Comparison of ENCODE assay signal across 8 cellular contexts in the genomic region with DNA sequence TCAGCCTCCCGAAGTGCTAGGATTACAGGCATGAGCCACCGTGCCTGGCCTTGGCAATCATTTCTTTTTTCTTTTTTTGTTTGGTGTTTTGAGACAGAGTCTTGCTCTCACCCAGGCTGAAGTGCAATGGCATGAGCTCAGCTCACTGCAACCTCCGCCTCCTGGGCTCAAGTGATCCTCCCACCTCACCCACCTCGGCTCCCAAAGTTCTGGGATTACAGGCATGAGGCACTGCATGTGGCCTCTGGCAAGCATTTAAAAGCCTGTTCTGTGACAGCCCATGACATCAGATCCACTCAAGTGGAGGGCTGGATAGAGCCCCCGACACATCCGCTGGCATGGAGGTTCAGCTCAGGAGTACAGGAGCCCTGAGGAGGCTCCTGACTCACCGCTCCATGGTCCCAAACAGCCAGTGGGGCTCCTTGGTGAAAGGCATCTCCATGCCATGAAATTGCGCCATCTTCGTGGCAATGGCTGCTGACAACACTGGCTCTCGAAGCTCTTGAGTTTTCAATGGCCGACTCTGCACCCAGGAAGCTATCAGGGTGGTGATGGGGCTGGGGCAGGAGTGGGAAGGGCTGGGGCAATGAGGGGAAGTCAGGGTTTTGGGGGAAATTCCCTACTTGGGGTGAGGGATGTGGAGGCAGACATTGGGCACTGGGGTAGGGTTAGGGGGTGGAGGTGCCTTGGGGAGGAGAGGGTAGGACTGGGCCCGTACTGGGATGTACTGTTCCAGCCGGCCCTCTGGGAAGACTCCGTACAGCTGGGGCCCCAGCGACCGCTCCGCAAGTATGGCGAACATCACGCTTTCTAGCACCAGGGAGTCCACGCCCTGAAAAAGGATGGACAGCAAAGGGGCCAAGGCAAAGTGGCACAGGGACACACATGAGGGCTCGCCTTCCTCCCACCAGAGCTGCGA. TPM values are rescaled to one million over a fixed set of nuclear protein-coding genes. Genes with fewer than 3 reads are reported as not detected.
DNase-seq lines count a peak whose midpoint lies in the region; ATAC-seq and TF ChIP-seq lines count a peak whose summit lies in the region.

No MANE protein-coding gene starts in this region.

- H3K27ac ChIP-seq in CD4-positive, alpha-beta T cell (ENCODE audit: low read depth, low read length): no peak overlapping the region
- H3K27ac ChIP-seq in OCI-LY7 (ENCODE audit: low read depth, low read length, poor library complexity, severe bottlenecking) (peak overlapping the region; percentile 80), neutrophil (peak overlapping the region; percentile 98)

- intact Hi-C loops in CD4-positive, alpha-beta T cell (cut with DNase I, micrococcal nuclease): loop anchor here in 1 of 2 experiments (5.0 kb wide), 2 partner anchors 34 to 54 kb away; a partner anchor contains a TSS
- intact Hi-C loops in OCI-LY7 (cut with micrococcal nuclease; ENCODE audit: unreplicated experiment): loop anchor here (5.0 kb wide), 1 partner anchor 329 kb away; a partner anchor contains a TSS

- H3K27me3 ChIP-seq in CD4-positive, alpha-beta T cell (ENCODE audit: control insufficient read depth, insufficient read depth, low read length): no peaks in the 10 kb centered on the region
- H3K27me3 ChIP-seq in neutrophil: peaks cover 18% of the 10 kb centered on the region

- 0 out of 2 replicates have a peak, but pooled peaks cover 7% of the 10 kb centered on the region for H4K20me1 ChIP-seq in OCI-LY7 (ENCODE audit: insufficient read depth, low read length)

- peak overlapping the region; percentile 84 for H3K4me3 Mint-ChIP-seq in CD4-positive, alpha-beta T cell
- peak overlapping the region; percentile 91 for H3K4me3 Mint-ChIP-seq in endothelial cell (ENCODE audit: unreplicated experiment)

- H3K36me3 ChIP-seq in OCI-LY7 (ENCODE audit: insufficient read depth, low read length) (peaks cover 52% of the 10 kb centered on the region), neutrophil (peaks cover 36% of the 10 kb centered on the region)

- H3K27me3 Mint-ChIP-seq in CD4-positive, alpha-beta T cell: no peaks in the 10 kb centered on the region
- H3K27me3 Mint-ChIP-seq in endothelial cell (ENCODE audit: unreplicated experiment): peaks cover 9% of the 10 kb centered on the region

- H3K36me3 Mint-ChIP-seq in CD4-positive, alpha-beta T cell (ENCODE audit: low read depth): peaks cover 28% of the 10 kb centered on the region
- H3K36me3 Mint-ChIP-seq in endothelial cell (ENCODE audit: low read depth, unreplicated experiment): peaks cover 10% of the 10 kb centered on the region

- peak overlapping the region; percentile 98 for H3K27ac Mint-ChIP-seq in CD4-positive, alpha-beta T cell
- H3K27ac Mint-ChIP-seq in endothelial cell (ENCODE audit: unreplicated experiment): no peak overlapping the region

- H3K4me1 Mint-ChIP-seq in CD4-positive, alpha-beta T cell (ENCODE audit: low read depth): peaks cover 35% of the 10 kb centered on the region
- peaks cover 7% of the 10 kb centered on the region for H3K4me1 Mint-ChIP-seq in endothelial cell (ENCODE audit: unreplicated experiment)

- no peak overlapping the region for H2AFZ ChIP-seq in OCI-LY7 (ENCODE audit: low read length)

- no peaks in the 10 kb centered on the region for H3K9me3 Mint-ChIP-seq in CD4-positive, alpha-beta T cell
- H3K9me3 Mint-ChIP-seq in endothelial cell (ENCODE audit: unreplicated experiment): no peaks in the 10 kb centered on the region

- DNase-seq in CD4-positive, alpha-beta T cell: peak in 1 of 10 experiments; percentile 29
- no peak for DNase-seq in OCI-LY7 (ENCODE audit: low spot score)
- DNase-seq in endothelial cell (ENCODE audit: low spot score): no peak
- no peak for DNase-seq in NCI-H510A (lab: John Stamatoyannopoulos, UW)
- DNase-seq in activated gamma-delta T cell treated with Interleukin-2 at 50 U/mL for 16 hours: no peak
- no peak for DNase-seq in T-helper 9 cell

- peak overlapping the region; percentile 94 for H3K4me2 ChIP-seq in OCI-LY7 (ENCODE audit: low read length)

- TSS peak; percentile 73 for BruUV-seq in OCI-LY7 (replicated peaks; lab: Mats Ljungman, UMichigan)

- CTCF ChIA-PET in CD4-positive, alpha-beta T cell (lab: Charles Lee): interaction anchor here (1.4 kb wide), 1 partner anchor 18 kb away, joined by 5 read pairs; a partner anchor contains a TSS
- CTCF ChIA-PET in OCI-LY7 (lab: Charles Lee; ENCODE audit: unreplicated experiment): no interaction called here

- no peak for TF ChIP-seq CTCF in CD4-positive, alpha-beta T cell (IDR thresholded peaks at IDR 0.05)
- TF ChIP-seq CTCF in OCI-LY7 (conservative IDR thresholded peaks at IDR 0.05; ENCODE audit: low read length): no peak
- no peak for TF ChIP-seq CTCF in endothelial cell (IDR thresholded peaks at IDR 0.05; ENCODE audit: unreplicated experiment)
- no peak for TF ChIP-seq CTCF in neutrophil (IDR thresholded peaks at IDR 0.05)

- POLR2A ChIA-PET in CD4-positive, alpha-beta T cell (lab: Charles Lee): interaction anchor here (1.2 to 2.6 kb wide), 8 partner anchors 18 to 111 kb away, joined by 3 to 59 read pairs (median 20); a partner anchor contains a TSS
- POLR2A ChIA-PET in OCI-LY7 (lab: Charles Lee): interaction anchor here (1.2 kb wide), 2 partner anchors 41 to 264 kb away, joined by 3 to 5 read pairs; no protein-coding TSS in a partner anchor

- H3K4me3 ChIP-seq in OCI-LY7 (ENCODE audit: low read depth, low read length, poor library complexity, severe bottlenecking) (peak overlapping the region; percentile 95), neutrophil (ENCODE audit: low read depth in 1 of 2, low read length in 1 of 2) (peak overlapping the region; percentile 94 to 99)

- peaks cover 20% of the 10 kb centered on the region for H3K79me2 ChIP-seq in OCI-LY7 (ENCODE audit: insufficient read depth, low read depth, low read length)

- H3K4me1 ChIP-seq in OCI-LY7 (ENCODE audit: insufficient read depth, low read length, poor library complexity, severe bottlenecking): peaks cover 15% of the 10 kb centered on the region
- peaks cover 19% of the 10 kb centered on the region in 2 experiments for H3K4me1 ChIP-seq in neutrophil (ENCODE audit: control insufficient read depth in 1 of 2, insufficient read depth in 1 of 2, low read depth in 1 of 2, low read length in 1 of 2)

- no peak for ATAC-seq in CD4-positive, alpha-beta T cell (ENCODE audit: poor library complexity)
- ATAC-seq in GM18873 (IDR thresholded peaks at IDR 0.05; ENCODE audit: low FRiP score, unreplicated experiment): no peak

- H3K9me3 ChIP-seq in CD4-positive, alpha-beta T cell (ENCODE audit: control insufficient read depth, low read length): no peaks in the 10 kb centered on the region
- no peaks in the 10 kb centered on the region for H3K9me3 ChIP-seq in OCI-LY7 (ENCODE audit: low read length)
- H3K9me3 ChIP-seq in neutrophil: no peaks in the 10 kb centered on the region

- no peaks in the 10 kb centered on the region for H3K9me2 ChIP-seq in OCI-LY7 (ENCODE audit: insufficient read depth, low read length)

RNA-seq across cellular contexts. Expression of a gene that starts 1.4 kb away (rescaled TPM):
- total RNA-seq in CD4-positive, alpha-beta T cell: 100 to 1,000 TPM; 152 to 156 TPM
- total RNA-seq in OCI-LY7 (2014; rRNA removed; shearing (Covaris generic)): 83.8 and 85.8 TPM in 2 replicates
- total RNA-seq in OCI-LY7 (2022): 100 and 110 TPM in 2 replicates
- total RNA-seq in endothelial cell (ENCODE audit: unreplicated experiment): 94.6 TPM

RNA-seq across cellular contexts. Expression of a gene that starts 3.1 kb away (rescaled TPM):
- total RNA-seq in CD4-positive, alpha-beta T cell: 10 to 100 TPM; 59.1 to 68.3 TPM
- total RNA-seq in OCI-LY7 (2014; rRNA removed; shearing (Covaris generic)): 92.6 and 101 TPM in 2 replicates
- total RNA-seq in OCI-LY7 (2022) (138 and 162 TPM in 2 replicates), endothelial cell (ENCODE audit: unreplicated experiment) (89.0 TPM)

RNA-seq across cellular contexts. Expression of a gene that starts 18.6 kb away (rescaled TPM):
- not detected for total RNA-seq in CD4-positive, alpha-beta T cell
- total RNA-seq in OCI-LY7 (2014; rRNA removed; shearing (Covaris generic)): not detected in 2 replicates
- total RNA-seq in OCI-LY7 (2022) (not detected in 2 replicates), endothelial cell (ENCODE audit: unreplicated experiment) (not detected)

RNA-seq across cellular contexts. Expression of a gene that starts 19.3 kb away (rescaled TPM):
- under 1 TPM; 0.31 to 0.52 TPM for total RNA-seq in CD4-positive, alpha-beta T cell
- total RNA-seq in OCI-LY7 (2014; rRNA removed; shearing (Covaris generic)): 0.54 and 0.62 TPM in 2 replicates
- total RNA-seq in OCI-LY7 (2022) (1.5 and 2.2 TPM in 2 replicates), endothelial cell (ENCODE audit: unreplicated experiment) (0.69 TPM)

RNA-seq across cellular contexts. Expression of a gene that starts 35.6 kb away (rescaled TPM):
- 1 to 10 TPM; 2.3 TPM for total RNA-seq in CD4-positive, alpha-beta T cell
- total RNA-seq in OCI-LY7 (2014; rRNA removed; shearing (Covaris generic)): 0.08 and 0.25 TPM in 2 replicates
- total RNA-seq in OCI-LY7 (2022) (0.31 and 0.46 TPM in 2 replicates), endothelial cell (ENCODE audit: unreplicated experiment) (not detected)
